ENCODE assay signal across 1 cellular context in the genomic region with DNA sequence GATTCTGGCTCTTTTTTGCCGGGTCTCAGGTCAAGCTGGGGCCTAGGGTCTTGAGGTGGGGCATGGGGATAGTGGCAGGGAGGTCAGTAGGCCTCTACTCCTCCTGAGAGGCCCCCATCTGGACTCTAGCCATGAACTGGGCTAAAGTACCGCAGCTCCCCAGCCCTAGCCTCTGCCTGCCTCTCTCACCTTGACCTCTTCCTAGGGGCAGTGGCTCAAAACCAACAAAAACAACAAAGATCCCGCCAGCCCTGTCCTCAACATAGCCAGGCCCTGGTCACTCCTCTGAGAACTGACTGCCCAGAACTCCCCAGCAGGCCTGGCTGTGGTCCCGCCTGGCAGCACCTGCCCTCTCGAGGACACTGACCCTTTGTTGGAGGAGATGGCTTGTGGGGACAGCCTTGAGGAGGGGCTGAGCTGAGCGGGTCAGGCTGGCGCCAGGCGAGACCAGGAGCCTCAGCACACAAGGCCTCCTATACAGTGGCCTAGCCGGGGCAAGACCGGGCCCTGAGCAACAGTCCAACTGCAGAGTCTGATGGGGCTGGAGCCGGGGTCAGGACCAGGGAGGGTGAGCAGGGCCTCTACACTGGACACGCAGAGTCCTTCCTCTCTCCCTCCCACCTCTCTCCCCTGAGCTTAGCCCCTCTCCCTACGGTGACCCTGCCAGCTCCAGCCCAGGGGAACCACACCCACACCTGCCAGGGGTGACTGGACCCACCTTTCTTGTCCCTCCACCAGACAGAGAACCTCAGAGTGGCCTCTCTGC.
A peak's percentile ranks its signal among the peaks of the same experiment; 100 is the strongest.
TF ChIP-seq lines count a peak whose summit lies in the region.

No MANE protein-coding gene starts in this region.

TF ChIP-seq in HepG2, 621 proteins besides CTCF, POLR2A, EP300 and RAD21 (continued from another document and continues in another):
- TF ChIP-seq, protein P1, sequence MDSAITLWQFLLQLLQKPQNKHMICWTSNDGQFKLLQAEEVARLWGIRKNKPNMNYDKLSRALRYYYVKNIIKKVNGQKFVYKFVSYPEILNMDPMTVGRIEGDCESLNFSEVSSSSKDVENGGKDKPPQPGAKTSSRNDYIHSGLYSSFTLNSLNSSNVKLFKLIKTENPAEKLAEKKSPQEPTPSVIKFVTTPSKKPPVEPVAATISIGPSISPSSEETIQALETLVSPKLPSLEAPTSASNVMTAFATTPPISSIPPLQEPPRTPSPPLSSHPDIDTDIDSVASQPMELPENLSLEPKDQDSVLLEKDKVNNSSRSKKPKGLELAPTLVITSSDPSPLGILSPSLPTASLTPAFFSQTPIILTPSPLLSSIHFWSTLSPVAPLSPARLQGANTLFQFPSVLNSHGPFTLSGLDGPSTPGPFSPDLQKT (CRISPR knock-in tag; IDR thresholded peaks at IDR 0.05; ENCODE audit: borderline replicate concordance), result no peak
- TF ChIP-seq ATF7-NPFF (CRISPR knock-in tag; IDR thresholded peaks at IDR 0.05; ENCODE audit: low read depth), result peak; percentile 59; the same call in 1 of the 2 replicates
- TF ChIP-seq, protein P2, sequence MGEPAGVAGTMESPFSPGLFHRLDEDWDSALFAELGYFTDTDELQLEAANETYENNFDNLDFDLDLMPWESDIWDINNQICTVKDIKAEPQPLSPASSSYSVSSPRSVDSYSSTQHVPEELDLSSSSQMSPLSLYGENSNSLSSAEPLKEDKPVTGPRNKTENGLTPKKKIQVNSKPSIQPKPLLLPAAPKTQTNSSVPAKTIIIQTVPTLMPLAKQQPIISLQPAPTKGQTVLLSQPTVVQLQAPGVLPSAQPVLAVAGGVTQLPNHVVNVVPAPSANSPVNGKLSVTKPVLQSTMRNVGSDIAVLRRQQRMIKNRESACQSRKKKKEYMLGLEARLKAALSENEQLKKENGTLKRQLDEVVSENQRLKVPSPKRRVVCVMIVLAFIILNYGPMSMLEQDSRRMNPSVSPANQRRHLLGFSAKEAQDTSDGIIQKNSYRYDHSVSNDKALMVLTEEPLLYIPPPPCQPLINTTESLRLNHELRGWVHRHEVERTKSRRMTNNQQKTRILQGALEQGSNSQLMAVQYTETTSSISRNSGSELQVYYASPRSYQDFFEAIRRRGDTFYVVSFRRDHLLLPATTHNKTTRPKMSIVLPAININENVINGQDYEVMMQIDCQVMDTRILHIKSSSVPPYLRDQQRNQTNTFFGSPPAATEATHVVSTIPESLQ (CRISPR knock-in tag; conservative IDR thresholded peaks at IDR 0.05), result no peak
- peak; percentile 80 for TF ChIP-seq SIX4 (CRISPR knock-in tag; IDR thresholded peaks at IDR 0.05)
- TF ChIP-seq ZNF577 (CRISPR knock-in tag; IDR thresholded peaks at IDR 0.05; ENCODE audit: borderline replicate concordance, low read depth), result no peak
- TF ChIP-seq ARID2 (CRISPR knock-in tag; IDR thresholded peaks at IDR 0.05; ENCODE audit: borderline replicate concordance), result no peak
- no peak for TF ChIP-seq ASH2L (IDR thresholded peaks at IDR 0.05; ENCODE audit: insufficient read length, low read depth, low read length)
- peak; percentile 79; the same call in 1 of the 2 replicates for TF ChIP-seq NR1H2 (CRISPR knock-in tag; IDR thresholded peaks at IDR 0.05; ENCODE audit: borderline replicate concordance, low read depth)
- TF ChIP-seq, protein P3, sequence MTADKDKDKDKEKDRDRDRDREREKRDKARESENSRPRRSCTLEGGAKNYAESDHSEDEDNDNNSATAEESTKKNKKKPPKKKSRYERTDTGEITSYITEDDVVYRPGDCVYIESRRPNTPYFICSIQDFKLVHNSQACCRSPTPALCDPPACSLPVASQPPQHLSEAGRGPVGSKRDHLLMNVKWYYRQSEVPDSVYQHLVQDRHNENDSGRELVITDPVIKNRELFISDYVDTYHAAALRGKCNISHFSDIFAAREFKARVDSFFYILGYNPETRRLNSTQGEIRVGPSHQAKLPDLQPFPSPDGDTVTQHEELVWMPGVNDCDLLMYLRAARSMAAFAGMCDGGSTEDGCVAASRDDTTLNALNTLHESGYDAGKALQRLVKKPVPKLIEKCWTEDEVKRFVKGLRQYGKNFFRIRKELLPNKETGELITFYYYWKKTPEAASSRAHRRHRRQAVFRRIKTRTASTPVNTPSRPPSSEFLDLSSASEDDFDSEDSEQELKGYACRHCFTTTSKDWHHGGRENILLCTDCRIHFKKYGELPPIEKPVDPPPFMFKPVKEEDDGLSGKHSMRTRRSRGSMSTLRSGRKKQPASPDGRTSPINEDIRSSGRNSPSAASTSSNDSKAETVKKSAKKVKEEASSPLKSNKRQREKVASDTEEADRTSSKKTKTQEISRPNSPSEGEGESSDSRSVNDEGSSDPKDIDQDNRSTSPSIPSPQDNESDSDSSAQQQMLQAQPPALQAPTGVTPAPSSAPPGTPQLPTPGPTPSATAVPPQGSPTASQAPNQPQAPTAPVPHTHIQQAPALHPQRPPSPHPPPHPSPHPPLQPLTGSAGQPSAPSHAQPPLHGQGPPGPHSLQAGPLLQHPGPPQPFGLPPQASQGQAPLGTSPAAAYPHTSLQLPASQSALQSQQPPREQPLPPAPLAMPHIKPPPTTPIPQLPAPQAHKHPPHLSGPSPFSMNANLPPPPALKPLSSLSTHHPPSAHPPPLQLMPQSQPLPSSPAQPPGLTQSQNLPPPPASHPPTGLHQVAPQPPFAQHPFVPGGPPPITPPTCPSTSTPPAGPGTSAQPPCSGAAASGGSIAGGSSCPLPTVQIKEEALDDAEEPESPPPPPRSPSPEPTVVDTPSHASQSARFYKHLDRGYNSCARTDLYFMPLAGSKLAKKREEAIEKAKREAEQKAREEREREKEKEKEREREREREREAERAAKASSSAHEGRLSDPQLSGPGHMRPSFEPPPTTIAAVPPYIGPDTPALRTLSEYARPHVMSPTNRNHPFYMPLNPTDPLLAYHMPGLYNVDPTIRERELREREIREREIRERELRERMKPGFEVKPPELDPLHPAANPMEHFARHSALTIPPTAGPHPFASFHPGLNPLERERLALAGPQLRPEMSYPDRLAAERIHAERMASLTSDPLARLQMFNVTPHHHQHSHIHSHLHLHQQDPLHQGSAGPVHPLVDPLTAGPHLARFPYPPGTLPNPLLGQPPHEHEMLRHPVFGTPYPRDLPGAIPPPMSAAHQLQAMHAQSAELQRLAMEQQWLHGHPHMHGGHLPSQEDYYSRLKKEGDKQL (CRISPR knock-in tag; IDR thresholded peaks at IDR 0.05; ENCODE audit: low read depth), result peak; percentile 83
- TF ChIP-seq ZNF672 (CRISPR knock-in tag; IDR thresholded peaks at IDR 0.05), result no peak
- TF ChIP-seq ZNF878 (CRISPR knock-in tag; IDR thresholded peaks at IDR 0.05), result peak; percentile 98
- no peak for TF ChIP-seq ZNF180 (CRISPR knock-in tag; IDR thresholded peaks at IDR 0.05; ENCODE audit: borderline replicate concordance, low read depth)
- TF ChIP-seq RFX5 (IDR thresholded peaks at IDR 0.05; ENCODE audit: low read depth, low read length), result no peak
- TF ChIP-seq, protein P4, sequence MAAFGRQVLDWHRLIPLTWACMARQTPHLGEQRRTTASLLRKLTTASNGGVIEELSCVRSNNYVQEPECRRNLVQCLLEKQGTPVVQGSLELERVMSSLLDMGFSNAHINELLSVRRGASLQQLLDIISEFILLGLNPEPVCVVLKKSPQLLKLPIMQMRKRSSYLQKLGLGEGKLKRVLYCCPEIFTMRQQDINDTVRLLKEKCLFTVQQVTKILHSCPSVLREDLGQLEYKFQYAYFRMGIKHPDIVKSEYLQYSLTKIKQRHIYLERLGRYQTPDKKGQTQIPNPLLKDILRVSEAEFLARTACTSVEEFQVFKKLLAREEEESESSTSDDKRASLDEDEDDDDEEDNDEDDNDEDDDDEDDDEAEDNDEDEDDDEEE (CRISPR knock-in tag; IDR thresholded peaks at IDR 0.05), result no peak
- TF ChIP-seq ARHGAP35 (CRISPR knock-in tag; IDR thresholded peaks at IDR 0.05; ENCODE audit: borderline replicate concordance), result peak; percentile 73; the same call in 1 of the 2 replicates
- TF ChIP-seq, protein P5, sequence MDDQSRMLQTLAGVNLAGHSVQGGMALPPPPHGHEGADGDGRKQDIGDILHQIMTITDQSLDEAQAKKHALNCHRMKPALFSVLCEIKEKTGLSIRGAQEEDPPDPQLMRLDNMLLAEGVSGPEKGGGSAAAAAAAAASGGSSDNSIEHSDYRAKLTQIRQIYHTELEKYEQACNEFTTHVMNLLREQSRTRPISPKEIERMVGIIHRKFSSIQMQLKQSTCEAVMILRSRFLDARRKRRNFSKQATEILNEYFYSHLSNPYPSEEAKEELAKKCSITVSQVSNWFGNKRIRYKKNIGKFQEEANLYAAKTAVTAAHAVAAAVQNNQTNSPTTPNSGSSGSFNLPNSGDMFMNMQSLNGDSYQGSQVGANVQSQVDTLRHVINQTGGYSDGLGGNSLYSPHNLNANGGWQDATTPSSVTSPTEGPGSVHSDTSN (CRISPR knock-in tag; IDR thresholded peaks at IDR 0.05; ENCODE audit: borderline replicate concordance), result no peak
- no peak for TF ChIP-seq KLF15 (CRISPR knock-in tag; IDR thresholded peaks at IDR 0.05; ENCODE audit: borderline replicate concordance)
- TF ChIP-seq, protein P6, sequence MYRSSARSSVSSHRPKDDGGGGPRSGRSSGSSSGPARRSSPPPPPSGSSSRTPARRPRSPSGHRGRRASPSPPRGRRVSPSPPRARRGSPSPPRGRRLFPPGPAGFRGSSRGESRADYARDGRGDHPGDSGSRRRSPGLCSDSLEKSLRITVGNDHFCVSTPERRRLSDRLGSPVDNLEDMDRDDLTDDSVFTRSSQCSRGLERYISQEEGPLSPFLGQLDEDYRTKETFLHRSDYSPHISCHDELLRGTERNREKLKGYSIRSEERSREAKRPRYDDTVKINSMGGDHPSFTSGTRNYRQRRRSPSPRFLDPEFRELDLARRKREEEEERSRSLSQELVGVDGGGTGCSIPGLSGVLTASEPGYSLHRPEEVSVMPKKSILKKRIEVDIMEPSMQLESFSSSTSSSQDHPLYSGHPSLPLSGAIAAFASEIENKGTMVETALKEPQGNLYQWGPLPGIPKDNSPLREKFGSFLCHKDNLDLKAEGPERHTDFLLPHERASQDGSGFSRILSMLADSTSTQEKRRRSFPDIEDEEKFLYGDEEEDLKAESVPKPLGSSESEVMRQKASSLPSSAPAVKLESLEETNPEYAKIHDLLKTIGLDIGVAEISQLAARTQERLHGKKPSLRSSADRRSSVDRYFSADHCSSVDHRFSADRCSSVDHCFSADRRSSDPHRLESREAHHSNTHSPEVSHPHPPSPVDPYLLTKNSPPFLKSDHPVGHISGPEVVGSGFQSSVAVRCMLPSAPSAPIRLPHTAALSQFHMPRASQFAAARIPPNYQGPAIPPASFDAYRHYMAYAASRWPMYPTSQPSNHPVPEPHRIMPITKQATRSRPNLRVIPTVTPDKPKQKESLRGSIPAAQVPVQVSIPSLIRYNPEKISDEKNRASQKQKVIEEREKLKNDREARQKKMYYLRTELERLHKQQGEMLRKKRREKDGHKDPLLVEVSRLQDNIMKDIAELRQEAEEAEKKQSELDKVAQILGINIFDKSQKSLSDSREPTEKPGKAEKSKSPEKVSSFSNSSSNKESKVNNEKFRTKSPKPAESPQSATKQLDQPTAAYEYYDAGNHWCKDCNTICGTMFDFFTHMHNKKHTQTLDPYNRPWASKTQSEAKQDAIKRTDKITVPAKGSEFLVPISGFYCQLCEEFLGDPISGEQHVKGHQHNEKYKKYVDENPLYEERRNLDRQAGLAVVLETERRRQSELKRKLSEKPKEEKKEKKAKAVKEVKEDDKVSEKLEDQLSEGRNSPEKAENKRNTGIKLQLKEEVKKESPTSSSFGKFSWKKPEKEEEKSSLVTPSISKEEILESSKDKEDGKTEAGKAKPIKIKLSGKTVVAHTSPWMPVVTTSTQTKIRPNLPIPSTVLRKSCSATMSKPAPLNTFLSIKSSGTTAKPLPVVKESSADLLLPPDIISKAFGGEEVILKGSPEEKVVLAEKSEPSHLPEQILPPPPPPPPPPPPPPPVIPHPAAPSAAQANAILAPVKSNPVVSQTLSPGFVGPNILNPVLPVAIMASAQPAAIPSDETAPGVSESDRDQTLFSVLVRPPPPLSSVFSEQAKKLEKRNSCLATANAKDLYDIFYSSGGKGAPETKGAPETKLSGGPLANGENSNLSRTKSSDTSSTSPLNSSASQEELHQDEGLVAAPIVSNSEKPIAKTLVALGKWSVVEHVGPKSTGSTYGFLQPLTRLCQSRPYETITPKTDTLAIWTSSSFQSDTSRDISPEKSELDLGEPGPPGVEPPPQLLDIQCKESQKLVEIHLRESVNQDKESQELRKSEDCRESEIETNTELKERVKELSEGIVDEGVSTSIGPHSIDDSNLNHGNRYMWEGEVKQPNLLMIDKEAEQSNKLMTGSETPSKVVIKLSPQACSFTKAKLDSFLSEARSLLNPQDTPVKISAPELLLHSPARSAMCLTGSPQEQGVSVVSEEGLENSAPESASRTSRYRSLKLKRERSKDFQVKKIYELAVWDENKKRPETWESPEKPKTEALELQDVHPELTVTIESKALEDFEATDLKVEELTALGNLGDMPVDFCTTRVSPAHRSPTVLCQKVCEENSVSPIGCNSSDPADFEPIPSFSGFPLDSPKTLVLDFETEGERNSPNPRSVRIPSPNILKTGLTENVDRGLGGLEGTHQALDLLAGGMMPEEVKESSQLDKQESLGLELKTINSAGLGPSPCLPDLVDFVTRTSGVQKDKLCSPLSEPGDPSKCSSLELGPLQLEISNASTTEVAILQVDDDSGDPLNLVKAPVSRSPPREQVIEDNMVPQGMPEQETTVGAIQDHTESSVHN (CRISPR knock-in tag; IDR thresholded peaks at IDR 0.05), result no peak; the same call in 1 of the 2 replicates
- TF ChIP-seq, protein P7, sequence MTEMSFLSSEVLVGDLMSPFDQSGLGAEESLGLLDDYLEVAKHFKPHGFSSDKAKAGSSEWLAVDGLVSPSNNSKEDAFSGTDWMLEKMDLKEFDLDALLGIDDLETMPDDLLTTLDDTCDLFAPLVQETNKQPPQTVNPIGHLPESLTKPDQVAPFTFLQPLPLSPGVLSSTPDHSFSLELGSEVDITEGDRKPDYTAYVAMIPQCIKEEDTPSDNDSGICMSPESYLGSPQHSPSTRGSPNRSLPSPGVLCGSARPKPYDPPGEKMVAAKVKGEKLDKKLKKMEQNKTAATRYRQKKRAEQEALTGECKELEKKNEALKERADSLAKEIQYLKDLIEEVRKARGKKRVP (CRISPR knock-in tag; IDR thresholded peaks at IDR 0.05), result no peak
- TF ChIP-seq, protein P8, sequence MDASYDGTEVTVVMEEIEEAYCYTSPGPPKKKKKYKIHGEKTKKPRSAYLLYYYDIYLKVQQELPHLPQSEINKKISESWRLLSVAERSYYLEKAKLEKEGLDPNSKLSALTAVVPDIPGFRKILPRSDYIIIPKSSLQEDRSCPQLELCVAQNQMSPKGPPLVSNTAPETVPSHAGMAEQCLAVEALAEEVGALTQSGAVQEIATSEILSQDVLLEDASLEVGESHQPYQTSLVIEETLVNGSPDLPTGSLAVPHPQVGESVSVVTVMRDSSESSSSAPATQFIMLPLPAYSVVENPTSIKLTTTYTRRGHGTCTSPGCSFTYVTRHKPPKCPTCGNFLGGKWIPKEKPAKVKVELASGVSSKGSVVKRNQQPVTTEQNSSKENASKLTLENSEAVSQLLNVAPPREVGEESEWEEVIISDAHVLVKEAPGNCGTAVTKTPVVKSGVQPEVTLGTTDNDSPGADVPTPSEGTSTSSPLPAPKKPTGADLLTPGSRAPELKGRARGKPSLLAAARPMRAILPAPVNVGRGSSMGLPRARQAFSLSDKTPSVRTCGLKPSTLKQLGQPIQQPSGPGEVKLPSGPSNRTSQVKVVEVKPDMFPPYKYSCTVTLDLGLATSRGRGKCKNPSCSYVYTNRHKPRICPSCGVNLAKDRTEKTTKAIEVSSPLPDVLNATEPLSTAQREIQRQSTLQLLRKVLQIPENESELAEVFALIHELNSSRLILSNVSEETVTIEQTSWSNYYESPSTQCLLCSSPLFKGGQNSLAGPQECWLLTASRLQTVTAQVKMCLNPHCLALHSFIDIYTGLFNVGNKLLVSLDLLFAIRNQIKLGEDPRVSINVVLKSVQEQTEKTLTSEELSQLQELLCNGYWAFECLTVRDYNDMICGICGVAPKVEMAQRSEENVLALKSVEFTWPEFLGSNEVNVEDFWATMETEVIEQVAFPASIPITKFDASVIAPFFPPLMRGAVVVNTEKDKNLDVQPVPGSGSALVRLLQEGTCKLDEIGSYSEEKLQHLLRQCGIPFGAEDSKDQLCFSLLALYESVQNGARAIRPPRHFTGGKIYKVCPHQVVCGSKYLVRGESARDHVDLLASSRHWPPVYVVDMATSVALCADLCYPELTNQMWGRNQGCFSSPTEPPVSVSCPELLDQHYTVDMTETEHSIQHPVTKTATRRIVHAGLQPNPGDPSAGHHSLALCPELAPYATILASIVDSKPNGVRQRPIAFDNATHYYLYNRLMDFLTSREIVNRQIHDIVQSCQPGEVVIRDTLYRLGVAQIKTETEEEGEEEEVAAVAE (CRISPR knock-in tag; IDR thresholded peaks at IDR 0.05; ENCODE audit: borderline replicate concordance), result no peak
- TF ChIP-seq ELF1 (CRISPR knock-in tag; IDR thresholded peaks at IDR 0.05), result peak; percentile 38; the same call in 1 of the 2 replicates
